13 cellular contexts compared by ENCODE assay signal in the genomic region with DNA sequence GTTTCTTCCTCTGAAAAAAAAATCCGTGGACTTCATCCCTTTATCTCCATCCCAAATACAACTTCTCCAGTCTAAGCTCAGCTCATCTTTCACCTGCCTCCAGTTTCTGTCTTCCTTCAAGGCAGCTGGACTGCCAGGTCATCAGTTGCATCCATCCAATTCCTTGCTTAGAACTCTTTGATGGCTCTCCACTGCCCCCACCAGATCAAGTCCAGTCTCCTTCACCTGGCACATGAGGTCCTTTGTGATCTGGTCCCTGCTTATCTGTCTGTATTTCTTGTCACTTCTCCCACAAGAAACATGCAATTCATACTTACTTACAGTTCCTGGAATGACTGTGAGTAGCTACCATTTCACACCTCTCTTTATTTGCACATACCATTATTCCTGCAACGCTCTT. TPM values are rescaled to one million over a fixed set of nuclear protein-coding genes. Genes with fewer than 3 reads are reported as not detected.
A peak's percentile ranks its signal among the peaks of the same experiment; 100 is the strongest.
DNase-seq lines count a peak whose midpoint lies in the region; FAIRE-seq lines count a peak whose summit lies in the region.
"Had no signal": no experiment of that assay in that cellular context is flagged by ENCODE, and none has a peak within 500 bp of the region (broad histone marks: within the 10 kb centered on the region; RNA-seq: fewer than 3 reads in every experiment).

No MANE protein-coding gene starts in this region.

- H3K36me3 Mint-ChIP-seq in activated T-helper 1 cell treated with anti-CD3 and anti-CD28 coated beads, Interleukin-12 subunit alpha, Interleukin-12 subunit beta, Interleukin-2, Interleukin-4 antibody, amounts not matched to agents 30 ng/mL and 10 ng/mL and 1 ng/mL, durations not matched to agents 14 hours and 24 hours and 36 hours (ENCODE audit: low read depth): no peaks in the 10 kb centered on the region
- H3K36me3 Mint-ChIP-seq: stimulated activated memory B cell treated with anti-CD40 and anti-IgM and Interleukin-4, amounts not matched to agents 10 μg/mL and 1 μg/mL and 100 μg/mL, for 72 hours had no signal

- H3K4me3 Mint-ChIP-seq in activated T-helper 1 cell treated with anti-CD3 and anti-CD28 coated beads, Interleukin-12 subunit alpha, Interleukin-12 subunit beta, Interleukin-2, Interleukin-4 antibody, amounts not matched to agents 30 ng/mL and 10 ng/mL and 1 ng/mL, durations not matched to agents 14 hours and 24 hours and 36 hours: no peak overlapping the region
- H3K4me3 Mint-ChIP-seq: stimulated activated memory B cell treated with anti-CD40 and anti-IgM and Interleukin-4, amounts not matched to agents 10 μg/mL and 1 μg/mL and 100 μg/mL, for 72 hours had no signal

- intact Hi-C loops in activated T-helper 1 cell treated with anti-CD3 and anti-CD28 coated beads, Interleukin-12 subunit alpha, Interleukin-12 subunit beta, Interleukin-2, Interleukin-4 antibody, amounts not matched to agents 30 ng/mL and 10 ng/mL and 1 ng/mL, durations not matched to agents 14 hours and 24 hours and 36 hours (cut with micrococcal nuclease): loop anchor here (5.0 kb wide), 4 partner anchors 64 to 674 kb away; no protein-coding TSS in a partner anchor

- in situ Hi-C loops in KBM-7 (cut with MboI; ENCODE audit: low pct_unique_long_range_greater_than_20kb, low sequenced_read_pairs): loop anchor here (25.0 kb wide), 1 partner anchor 559 kb away; no protein-coding TSS in a partner anchor

- H3K27me3 Mint-ChIP-seq in activated T-helper 1 cell treated with anti-CD3 and anti-CD28 coated beads, Interleukin-12 subunit alpha, Interleukin-12 subunit beta, Interleukin-2, Interleukin-4 antibody, amounts not matched to agents 30 ng/mL and 10 ng/mL and 1 ng/mL, durations not matched to agents 14 hours and 24 hours and 36 hours (ENCODE audit: insufficient read depth): peaks cover 7% of the 10 kb centered on the region

- H3K27ac Mint-ChIP-seq in activated T-helper 1 cell treated with anti-CD3 and anti-CD28 coated beads, Interleukin-12 subunit alpha, Interleukin-12 subunit beta, Interleukin-2, Interleukin-4 antibody, amounts not matched to agents 30 ng/mL and 10 ng/mL and 1 ng/mL, durations not matched to agents 14 hours and 24 hours and 36 hours: no peak overlapping the region
- H3K27ac Mint-ChIP-seq: stimulated activated memory B cell treated with anti-CD40 and anti-IgM and Interleukin-4, amounts not matched to agents 10 μg/mL and 1 μg/mL and 100 μg/mL, for 72 hours had no signal

- peak; percentile 9 for FAIRE-seq in HTR-8/SVneo (lab: Jason Lieb, UNC)

- no peaks in the 10 kb centered on the region for H3K9me3 Mint-ChIP-seq in activated T-helper 1 cell treated with anti-CD3 and anti-CD28 coated beads, Interleukin-12 subunit alpha, Interleukin-12 subunit beta, Interleukin-2, Interleukin-4 antibody, amounts not matched to agents 30 ng/mL and 10 ng/mL and 1 ng/mL, durations not matched to agents 14 hours and 24 hours and 36 hours
- H3K9me3 Mint-ChIP-seq: stimulated activated memory B cell treated with anti-CD40 and anti-IgM and Interleukin-4, amounts not matched to agents 10 μg/mL and 1 μg/mL and 100 μg/mL, for 72 hours had no signal

- peaks cover 4% of the 10 kb centered on the region for H3K4me1 Mint-ChIP-seq in activated T-helper 1 cell treated with anti-CD3 and anti-CD28 coated beads, Interleukin-12 subunit alpha, Interleukin-12 subunit beta, Interleukin-2, Interleukin-4 antibody, amounts not matched to agents 30 ng/mL and 10 ng/mL and 1 ng/mL, durations not matched to agents 14 hours and 24 hours and 36 hours (ENCODE audit: low read depth)
- H3K4me1 Mint-ChIP-seq: stimulated activated memory B cell treated with anti-CD40 and anti-IgM and Interleukin-4, amounts not matched to agents 10 μg/mL and 1 μg/mL and 100 μg/mL, for 72 hours had no signal

- peak; percentile 47 for DNase-seq in DMS 273 (lab: John Stamatoyannopoulos, UW; ENCODE audit: unreplicated experiment)
- DNase-seq in DMS 273 treated with DMSO at 0.1 percent for 48 hours (lab: John Stamatoyannopoulos, UW): no peak
- peak; percentile 29 for DNase-seq in HTR-8/SVneo (ENCODE audit: insufficient read length, low spot score)
- DNase-seq in amniotic epithelial cell (ENCODE audit: low read depth): peak; percentile 3
- peak; percentile 34 for DNase-seq in left kidney (ENCODE audit: low read depth, low spot score)
- DNase-seq in activated T-helper 1 cell treated with anti-CD3 and anti-CD28 coated beads, Interleukin-12 subunit alpha, Interleukin-12 subunit beta, Interleukin-2, Interleukin-4 antibody, amounts not matched to agents 30 ng/mL and 10 ng/mL and 1 ng/mL, durations not matched to agents 14 hours and 24 hours and 36 hours (ENCODE audit: low spot score): no peak
- DNase-seq in epidermal melanocyte (ENCODE audit: insufficient read length, low spot score): no peak
- no peak for DNase-seq in KBM-7
- DNase-seq: 8988T; activated CD4-positive, alpha-beta T cell treated with anti-CD3 and anti-CD28 coated beads, Interleukin-2, amount 50 U/mL, for 4 hours; SHP77 treated with DMSO at 0.1 percent for 48 hours had no signal

RNA-seq across cellular contexts. Expression of gene OTUD6A, which starts 33.8 kb away (rescaled TPM):
- not detected in 2 replicates for total RNA-seq in activated T-helper 1 cell treated with anti-CD3 and anti-CD28 coated beads, Interleukin-12 subunit alpha, Interleukin-12 subunit beta, Interleukin-2, Interleukin-4 antibody, amounts not matched to agents 30 ng/mL and 10 ng/mL and 1 ng/mL, durations not matched to agents 14 hours and 24 hours and 36 hours
- total RNA-seq: adrenal gland had no signal

RNA-seq across cellular contexts. Expression of gene IGBP1, which starts 37.2 kb away (rescaled TPM):
- total RNA-seq in activated T-helper 1 cell treated with anti-CD3 and anti-CD28 coated beads, Interleukin-12 subunit alpha, Interleukin-12 subunit beta, Interleukin-2, Interleukin-4 antibody, amounts not matched to agents 30 ng/mL and 10 ng/mL and 1 ng/mL, durations not matched to agents 14 hours and 24 hours and 36 hours: 29.4 and 29.8 TPM in 2 replicates

RNA-seq across cellular contexts. Expression of gene AWAT2, which starts 46.3 kb away (rescaled TPM):
- total RNA-seq in activated T-helper 1 cell treated with anti-CD3 and anti-CD28 coated beads, Interleukin-12 subunit alpha, Interleukin-12 subunit beta, Interleukin-2, Interleukin-4 antibody, amounts not matched to agents 30 ng/mL and 10 ng/mL and 1 ng/mL, durations not matched to agents 14 hours and 24 hours and 36 hours: not detected in 2 replicates
- total RNA-seq: adrenal gland had no signal

Comparison
In these comparisons a context has a peak if more than half of its experiments do, and no peak if none do; other contexts are left out.
1. DNase-seq: peak in DMS 273 (single experiment), HTR-8/SVneo (single experiment), amniotic epithelial cell (single experiment) and left kidney (single experiment); none in DMS 273 treated with DMSO at 0.1 percent for 48 hours (single experiment), activated T-helper 1 cell treated with anti-CD3 and anti-CD28 coated beads, Interleukin-12 subunit alpha, Interleukin-12 subunit beta, Interleukin-2, Interleukin-4 antibody, amounts not matched to agents 30 ng/mL and 10 ng/mL and 1 ng/mL, durations not matched to agents 14 hours and 24 hours and 36 hours (single experiment), epidermal melanocyte (single experiment) and KBM-7 (single experiment).